Comparison of ENCODE assay signal across 25 cellular contexts in the genomic region with DNA sequence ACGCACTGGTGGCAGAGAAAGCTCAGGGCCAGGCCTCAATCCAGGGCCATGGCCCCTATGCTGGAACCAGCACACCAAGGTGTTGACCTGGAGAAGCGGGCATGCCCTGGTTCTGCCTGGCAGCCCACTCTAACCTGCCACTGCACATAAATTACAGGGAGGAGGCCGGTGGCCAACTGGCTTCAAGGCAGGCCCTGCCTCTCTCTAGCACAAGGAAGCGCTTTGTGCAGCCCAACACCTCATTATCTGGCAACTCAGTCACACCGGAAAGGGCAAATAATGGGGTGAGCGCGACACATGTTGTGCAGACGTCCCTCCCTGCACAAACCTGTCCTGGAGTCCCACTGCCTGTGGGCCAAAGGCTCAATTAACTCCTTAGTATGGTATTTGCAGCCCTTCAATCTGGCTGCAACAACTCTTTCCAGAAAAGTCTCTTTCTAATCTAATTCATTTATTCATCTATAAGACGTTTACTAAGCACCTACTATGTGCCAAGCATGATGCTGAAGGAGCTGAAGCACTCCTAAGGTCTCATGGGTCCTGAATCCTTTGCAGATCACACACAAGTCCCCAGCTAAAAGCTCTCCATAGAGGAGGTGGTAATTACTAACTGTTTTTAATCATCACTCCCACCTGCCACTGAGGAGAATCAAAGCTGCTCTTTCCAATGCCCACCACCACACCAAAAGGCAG. TPM values are rescaled to one million over a fixed set of nuclear protein-coding genes. Genes with fewer than 3 reads are reported as not detected.
DNase-seq lines count a peak whose midpoint lies in the region; ATAC-seq, FAIRE-seq and TF ChIP-seq lines count a peak whose summit lies in the region.
"Had no signal": no experiment of that assay in that cellular context is flagged by ENCODE, and none has a peak within 500 bp of the region (broad histone marks: within the 10 kb centered on the region; RNA-seq: fewer than 3 reads in every experiment).

No MANE protein-coding gene starts in this region.

- H3K4me3 Mint-ChIP-seq in GM23338, result no peak overlapping the region
- H3K4me3 Mint-ChIP-seq: activated CD4-positive, alpha-beta T cell treated with anti-CD3 and anti-CD28 coated beads, Interleukin-2, amount 10 ng/mL, durations not matched to agents 24 days and 14 days; activated CD8-positive, alpha-beta memory T cell treated with anti-CD3 and anti-CD28 coated beads, Interleukin-2, amount 10 ng/mL, durations not matched to agents 7 days and 5 days; activated naive CD8-positive, alpha-beta T cell; activated T-helper 17 cell treated with anti-CD3 and anti-CD28 coated beads, Interleukin-2, amount 50 U/mL, for 72 hours; CD8-positive, alpha-beta memory T cell; naive thymus-derived CD8-positive, alpha-beta T cell had no signal

- H2AFZ ChIP-seq in GM23338, result no peak overlapping the region

- no peaks in the 10 kb centered on the region for H3K36me3 Mint-ChIP-seq in GM23338 (ENCODE audit: low read depth)
- H3K36me3 Mint-ChIP-seq: activated CD8-positive, alpha-beta memory T cell treated with anti-CD3 and anti-CD28 coated beads, Interleukin-2, amount 10 ng/mL, durations not matched to agents 7 days and 5 days; activated naive CD8-positive, alpha-beta T cell; CD8-positive, alpha-beta memory T cell; naive thymus-derived CD8-positive, alpha-beta T cell had no signal

- no peak for TF ChIP-seq CTCF in RWPE1 (conservative IDR thresholded peaks at IDR 0.05; ENCODE audit: low read depth)
- no peak for TF ChIP-seq CTCF in epithelial cell of esophagus (IDR thresholded peaks at IDR 0.05; ENCODE audit: insufficient read depth, low read depth, low read length, missing control alignments)
- TF ChIP-seq CTCF in GM23338 (conservative IDR thresholded peaks at IDR 0.05; ENCODE audit: low read depth in 2 of 2), result no peak

- no peak for FAIRE-seq in small intestine (lab: Jason Lieb, UNC)
- FAIRE-seq: astrocyte, GM12878, urothelium cell line had no signal

- no peaks in the 10 kb centered on the region for H3K9me3 Mint-ChIP-seq in GM23338
- H3K9me3 Mint-ChIP-seq: activated CD4-positive, alpha-beta T cell treated with anti-CD3 and anti-CD28 coated beads, Interleukin-2, amount 10 ng/mL, durations not matched to agents 24 days and 14 days; activated T-helper 17 cell treated with anti-CD3 and anti-CD28 coated beads, Interleukin-2, amount 50 U/mL, for 72 hours; CD8-positive, alpha-beta memory T cell; naive thymus-derived CD8-positive, alpha-beta T cell had no signal

- H3K27ac Mint-ChIP-seq in GM23338, result no peak overlapping the region
- H3K27ac Mint-ChIP-seq: activated CD4-positive, alpha-beta T cell treated with anti-CD3 and anti-CD28 coated beads, Interleukin-2, amount 10 ng/mL, durations not matched to agents 24 days and 14 days; activated CD8-positive, alpha-beta memory T cell treated with anti-CD3 and anti-CD28 coated beads, Interleukin-2, amount 10 ng/mL, durations not matched to agents 7 days and 5 days; activated naive CD8-positive, alpha-beta T cell; CD8-positive, alpha-beta memory T cell; naive thymus-derived CD8-positive, alpha-beta T cell had no signal

- CTCF ChIA-PET in RWPE1 (lab: Yijun Ruan, JAX), result interaction anchor here (0.6 kb wide), 1 partner anchor 170 kb away, joined by 6 read pairs; no protein-coding TSS in a partner anchor

- POLR2A ChIA-PET in RWPE1 (lab: Yijun Ruan, JAX; ENCODE audit: low non-redundant PET), result interaction anchor here (0.7 to 1.2 kb wide), 2 partner anchors 8 to 17 kb away, joined by 3 to 4 read pairs; no protein-coding TSS in a partner anchor

- peaks cover 9% of the 10 kb centered on the region for H3K27me3 Mint-ChIP-seq in GM23338 (ENCODE audit: insufficient read depth, low read depth, poor library complexity)
- H3K27me3 Mint-ChIP-seq: activated CD8-positive, alpha-beta memory T cell treated with anti-CD3 and anti-CD28 coated beads, Interleukin-2, amount 10 ng/mL, durations not matched to agents 7 days and 5 days; activated naive CD8-positive, alpha-beta T cell; activated T-helper 17 cell treated with anti-CD3 and anti-CD28 coated beads, Interleukin-2, amount 50 U/mL, for 72 hours; CD8-positive, alpha-beta memory T cell had no signal

- H3K9me3 ChIP-seq in small intestine (ENCODE audit: control insufficient read depth, low read depth), result no peaks in the 10 kb centered on the region
- H3K9me3 ChIP-seq: heart right ventricle, SJCRH30 had no signal

- H3K4me1 ChIP-seq in small intestine (ENCODE audit: control insufficient read depth in 2 of 2, insufficient read depth in 1 of 2, low read depth in 1 of 2, low read length in 1 of 2) (peaks cover 7 to 13% of the 10 kb centered on the region in 2 donors), GM23338 (ENCODE audit: insufficient read depth) (peaks cover 19% of the 10 kb centered on the region)

- WGBS in small intestine, 3 donors, result 48 to 68% (median 57%) methylated on average over 9 of the region's 9 CpGs

- peak overlapping the region; percentile 93 for H3K27ac ChIP-seq in RWPE1
- peak overlapping the region in 1 of 2 donors; percentile 67 for H3K27ac ChIP-seq in small intestine (ENCODE audit: low read depth in 1 of 2, low read length in 1 of 2)
- no peak overlapping the region for H3K27ac ChIP-seq in GM23338 (ENCODE audit: low read depth)
- H3K27ac ChIP-seq: SJCRH30 had no signal

- no peaks in the 10 kb centered on the region for H4K20me1 ChIP-seq in GM23338 (replicated peaks; ENCODE audit: insufficient read depth)

- H3K9me2 ChIP-seq in GM23338 (ENCODE audit: insufficient read depth), result no peaks in the 10 kb centered on the region

- H3K36me3 ChIP-seq in small intestine (ENCODE audit: control insufficient read depth in 2 of 2, insufficient read depth in 2 of 2, low read length in 2 of 2) (no peaks in the 10 kb centered on the region), GM23338 (ENCODE audit: insufficient read depth) (no peaks in the 10 kb centered on the region)
- H3K36me3 ChIP-seq: heart right ventricle, SJCRH30 had no signal

- H3K4me2 ChIP-seq in GM23338, result no peak overlapping the region

- H3K4me1 Mint-ChIP-seq in GM23338, result peaks cover 58% of the 10 kb centered on the region

- H3K79me2 ChIP-seq in GM23338 (replicated peaks; ENCODE audit: insufficient read depth), result peaks cover 23% of the 10 kb centered on the region; the same call in 1 of the 2 replicates

- no peak overlapping the region for H3K4me3 ChIP-seq in epithelial cell of esophagus (ENCODE audit: low read length)
- H3K4me3 ChIP-seq in small intestine (ENCODE audit: low read depth in 1 of 2, low read length in 2 of 2), result no peak overlapping the region
- H3K4me3 ChIP-seq in GM23338, result no peak overlapping the region
- H3K4me3 ChIP-seq: GM12878, heart right ventricle, SJCRH30 had no signal

- peaks cover 4% of the 10 kb centered on the region; the same call in 1 of the 2 replicates for H3F3A ChIP-seq in GM23338 (replicated peaks; ENCODE audit: low read depth)

- ATAC-seq in GM21528 (IDR thresholded peaks at IDR 0.05; ENCODE audit: low FRiP score, unreplicated experiment), result no peak
- no peak for ATAC-seq in GM23338
- ATAC-seq in GM21381 (IDR thresholded peaks at IDR 0.05; ENCODE audit: unreplicated experiment), result no peak
- ATAC-seq: activated CD8-positive, alpha-beta memory T cell treated with anti-CD3 and anti-CD28 coated beads, Interleukin-2, amount 10 ng/mL, durations not matched to agents 7 days and 5 days; activated T-helper 17 cell treated with anti-CD3 and anti-CD28 coated beads, Interleukin-2, amount 50 U/mL, for 72 hours; GM12878; HCT116; naive thymus-derived CD8-positive, alpha-beta T cell had no signal

- no peak for DNase-seq in RWPE1 (ENCODE audit: low spot score)
- DNase-seq in epithelial cell of esophagus (ENCODE audit: low read depth), result peak; percentile 46
- peak; percentile 41 for DNase-seq in medulla oblongata (ENCODE audit: extremely low spot score)
- DNase-seq in small intestine, result peak; percentile 47
- no peak for DNase-seq in GM23338 (ENCODE audit: low spot score)
- DNase-seq in stimulated activated CD8-positive, alpha-beta memory T cell treated with anti-CD3 and anti-CD28 coated beads, Interleukin-4, amount 100 ng/mL, for 48 hours, result no peak
- DNase-seq: activated CD4-positive, alpha-beta T cell treated with anti-CD3 and anti-CD28 coated beads, Interleukin-2, amount 10 ng/mL, durations not matched to agents 24 days and 14 days; activated CD8-positive, alpha-beta memory T cell treated with anti-CD3 and anti-CD28 coated beads, Interleukin-2, amount 10 ng/mL, durations not matched to agents 7 days and 5 days; AML-193; CD8-positive, alpha-beta memory T cell; effector memory CD4-positive, alpha-beta T cell; heart right ventricle; NCI-H1436; NCI-H526; SJCRH30; stimulated activated CD4-positive, alpha-beta T cell treated with anti-CD3 and anti-CD28 coated beads, Interleukin-4, amount 100 ng/mL, for 24 hours had no signal

- no peaks in the 10 kb centered on the region for H3K27me3 ChIP-seq in small intestine (ENCODE audit: control insufficient read depth in 2 of 2, insufficient read depth in 2 of 2, low read length in 2 of 2)
- H3K27me3 ChIP-seq in GM23338 (ENCODE audit: insufficient read depth), result no peaks in the 10 kb centered on the region
- H3K27me3 ChIP-seq: heart right ventricle, SJCRH30 had no signal

TF ChIP-seq in GM23338, 12 proteins besides CTCF, POLR2A, EP300 and RAD21 (continues in another document):
- TF ChIP-seq STAT1 (IDR thresholded peaks at IDR 0.05; ENCODE audit: unreplicated experiment) (no peak), ZNF331 (CRISPR knock-in tag; IDR thresholded peaks at IDR 0.05; ENCODE audit: low read depth) (no peak)

RNA-seq across cellular contexts. Expression of a gene that starts 24.9 kb away (rescaled TPM):
- polyA plus RNA-seq in small intestine, result 10 to 100 TPM in 1 of 3 donors, 1 to 10 TPM in 2; 8.9 to 18.9 (median 9.2) TPM
- 8.4 and 14.0 TPM in 2 replicates for total RNA-seq in GM23338 (2014; rRNA removed; shearing (Covaris generic))
- 1.5 and 1.7 TPM in 2 replicates for polyA plus RNA-seq in GM23338 (2016; fragmentation: Nextera tagmentation; extraction: Ambion mirVana)

Comparison
In these comparisons a context has a peak if more than half of its experiments do, and no peak if none do; other contexts are left out.
1. DNase-seq: peak in epithelial cell of esophagus (single experiment), medulla oblongata (single experiment) and small intestine (single experiment); none in RWPE1 (single experiment), GM23338 (single experiment) and stimulated activated CD8-positive, alpha-beta memory T cell treated with anti-CD3 and anti-CD28 coated beads, Interleukin-4, amount 100 ng/mL, for 48 hours (single experiment).